9 cellular contexts compared by ENCODE assay signal in the genomic region with DNA sequence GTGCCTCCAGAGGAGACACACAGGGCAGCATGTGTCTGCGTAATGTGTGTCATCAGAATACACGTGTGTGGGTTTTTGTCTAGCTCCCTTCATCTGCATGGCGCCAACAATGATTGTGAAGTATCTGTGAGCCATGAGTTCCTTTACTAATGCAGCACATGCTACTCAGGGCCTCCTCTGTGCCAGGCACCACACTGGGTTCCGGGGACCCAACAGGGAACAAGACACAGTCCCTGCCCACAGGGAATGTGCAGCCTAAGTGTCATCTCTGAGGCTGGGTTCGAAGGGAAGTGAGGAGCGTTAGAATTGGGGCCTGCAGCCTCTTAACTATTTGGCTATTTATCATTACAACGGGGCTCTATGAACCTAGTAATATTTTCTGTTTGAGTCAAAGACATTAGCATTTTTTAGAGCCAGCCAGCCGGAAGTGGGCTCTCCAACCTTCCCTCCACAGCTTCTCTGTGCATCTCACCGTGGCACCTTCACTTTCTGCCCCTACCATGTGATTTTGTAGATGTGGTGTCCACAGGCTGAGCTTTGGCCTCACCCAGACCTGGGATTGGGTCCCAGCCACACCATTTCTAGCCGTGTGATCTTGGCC. TPM values are rescaled to one million over a fixed set of nuclear protein-coding genes. Genes with fewer than 3 reads are reported as not detected.
A peak's percentile ranks its signal among the peaks of the same experiment; 100 is the strongest.
DNase-seq lines count a peak whose midpoint lies in the region; ATAC-seq, FAIRE-seq and TF ChIP-seq lines count a peak whose summit lies in the region.
"Had no signal": no experiment of that assay in that cellular context is flagged by ENCODE, and none has a peak within 500 bp of the region (broad histone marks: within the 10 kb centered on the region; RNA-seq: fewer than 3 reads in every experiment).

No MANE protein-coding gene starts in this region.

- peak overlapping the region; percentile 100 for H3K27ac Mint-ChIP-seq in activated T-helper 2 cell treated with anti-CD3 and anti-CD28 coated beads, Interferon-gamma antibody, Interleukin-2, Interleukin-4, amounts not matched to agents 10 μg/mL and 5 μg/mL and 100 μg/mL, durations not matched to agents 14 hours and 24 hours and 36 hours

- peak; percentile 70 for DNase-seq in NK-92 treated with Interleukin-12 subunit alpha and Interleukin-12 subunit beta, amount 100 ng/mL, for 24 hours (lab: John Stamatoyannopoulos, UW)
- DNase-seq in NK-92 (lab: John Stamatoyannopoulos, UW; ENCODE audit: unreplicated experiment) (no peak), pancreas (no peak), NCI-H2227 (lab: John Stamatoyannopoulos, UW; ENCODE audit: unreplicated experiment) (no peak), hippocampal formation (lab: John Stamatoyannopoulos, UW) (no peak)
- DNase-seq in activated T-helper 2 cell treated with anti-CD3 and anti-CD28 coated beads, Interferon-gamma antibody, Interleukin-2, Interleukin-4, amounts not matched to agents 10 μg/mL and 5 μg/mL and 100 μg/mL, durations not matched to agents 14 hours and 24 hours and 36 hours (ENCODE audit: low spot score): no peak
- no peak for DNase-seq in stimulated activated naive CD8-positive, alpha-beta T cell treated with anti-CD3 and anti-CD28 coated beads, Interleukin-15, Interleukin-2, amounts not matched to agents 100 U/mL and 50 U/mL, for 24 hours

- intact Hi-C loops in activated T-helper 2 cell treated with anti-CD3 and anti-CD28 coated beads, Interferon-gamma antibody, Interleukin-2, Interleukin-4, amounts not matched to agents 10 μg/mL and 5 μg/mL and 100 μg/mL, durations not matched to agents 14 hours and 24 hours and 36 hours (cut with micrococcal nuclease): no loop called here
- intact Hi-C loops in pancreas (cut with DNase I): no loop called here

- H3K27ac ChIP-seq in pancreas: peak overlapping the region in 2 of 4 donors; percentile 23 to 38
- H3K27ac ChIP-seq: 22Rv1 had no signal

- H3K4me1 Mint-ChIP-seq in activated T-helper 2 cell treated with anti-CD3 and anti-CD28 coated beads, Interferon-gamma antibody, Interleukin-2, Interleukin-4, amounts not matched to agents 10 μg/mL and 5 μg/mL and 100 μg/mL, durations not matched to agents 14 hours and 24 hours and 36 hours (ENCODE audit: low read depth): peaks cover 46% of the 10 kb centered on the region

- WGBS in pancreas, 2 donors: 70 to 73% methylated on average over 10 of the region's 10 CpGs

- FAIRE-seq in pancreas (lab: Jason Lieb, UNC): no peak

- no peaks in the 10 kb centered on the region for H3K36me3 Mint-ChIP-seq in activated T-helper 2 cell treated with anti-CD3 and anti-CD28 coated beads, Interferon-gamma antibody, Interleukin-2, Interleukin-4, amounts not matched to agents 10 μg/mL and 5 μg/mL and 100 μg/mL, durations not matched to agents 14 hours and 24 hours and 36 hours (ENCODE audit: low read depth)

- no peak for TF ChIP-seq CTCF in pancreas (IDR thresholded peaks at IDR 0.05)

- H3K27me3 Mint-ChIP-seq in activated T-helper 2 cell treated with anti-CD3 and anti-CD28 coated beads, Interferon-gamma antibody, Interleukin-2, Interleukin-4, amounts not matched to agents 10 μg/mL and 5 μg/mL and 100 μg/mL, durations not matched to agents 14 hours and 24 hours and 36 hours (ENCODE audit: low read depth): no peaks in the 10 kb centered on the region

- H3K36me3 ChIP-seq in pancreas: no peaks in the 10 kb centered on the region

- no peaks in the 10 kb centered on the region for H3K9me3 Mint-ChIP-seq in activated T-helper 2 cell treated with anti-CD3 and anti-CD28 coated beads, Interferon-gamma antibody, Interleukin-2, Interleukin-4, amounts not matched to agents 10 μg/mL and 5 μg/mL and 100 μg/mL, durations not matched to agents 14 hours and 24 hours and 36 hours

- ATAC-seq in HG03175 (IDR thresholded peaks at IDR 0.05; ENCODE audit: unreplicated experiment) (peak; percentile 63), pancreas (no peak)
- peak; percentile 7 for ATAC-seq in stimulated activated naive CD8-positive, alpha-beta T cell treated with anti-CD3 and anti-CD28 coated beads, Interleukin-15, Interleukin-2, amounts not matched to agents 100 U/mL and 50 U/mL, for 24 hours

- no peak overlapping the region for H3K4me3 Mint-ChIP-seq in activated T-helper 2 cell treated with anti-CD3 and anti-CD28 coated beads, Interferon-gamma antibody, Interleukin-2, Interleukin-4, amounts not matched to agents 10 μg/mL and 5 μg/mL and 100 μg/mL, durations not matched to agents 14 hours and 24 hours and 36 hours (ENCODE audit: low read depth)

- H3K4me1 ChIP-seq in pancreas: no peaks in the 10 kb centered on the region

- H3K4me3 ChIP-seq in pancreas: no peak overlapping the region

- H3K27me3 ChIP-seq in pancreas: no peaks in the 10 kb centered on the region

- H3K9me3 ChIP-seq in pancreas: no peaks in the 10 kb centered on the region

RNA-seq across cellular contexts. Expression of gene SRGN, which starts 43.9 kb away (rescaled TPM):
- total RNA-seq in activated T-helper 2 cell treated with anti-CD3 and anti-CD28 coated beads, Interferon-gamma antibody, Interleukin-2, Interleukin-4, amounts not matched to agents 10 μg/mL and 5 μg/mL and 100 μg/mL, durations not matched to agents 14 hours and 24 hours and 36 hours: 1,340 and 1,350 TPM in 2 replicates
- 10 to 100 TPM in 3 of 6 donors, 1 to 10 TPM in 3; 4.1 to 40.0 (median 14.1) TPM for total RNA-seq in pancreas
- polyA plus RNA-seq in pancreas: 10 to 100 TPM in 1 of 2 donors, 1 to 10 TPM in 1; 5.9 to 13.2 TPM

RNA-seq across cellular contexts. Expression of gene KIFBP, which starts 55.4 kb away (rescaled TPM):
- 16.7 and 17.1 TPM in 2 replicates for total RNA-seq in activated T-helper 2 cell treated with anti-CD3 and anti-CD28 coated beads, Interferon-gamma antibody, Interleukin-2, Interleukin-4, amounts not matched to agents 10 μg/mL and 5 μg/mL and 100 μg/mL, durations not matched to agents 14 hours and 24 hours and 36 hours
- 10 to 100 TPM in 1 of 6 donors, 1 to 10 TPM in 5; 5.5 to 10.9 (median 6.5) TPM for total RNA-seq in pancreas
- polyA plus RNA-seq in pancreas: 10 to 100 TPM in 1 of 2 donors, 1 to 10 TPM in 1; 6.7 to 16.4 TPM

Comparison
In these comparisons a context has a peak if more than half of its experiments do, and no peak if none do; other contexts are left out.
1. ATAC-seq: peak in HG03175 (single experiment) and stimulated activated naive CD8-positive, alpha-beta T cell treated with anti-CD3 and anti-CD28 coated beads, Interleukin-15, Interleukin-2, amounts not matched to agents 100 U/mL and 50 U/mL, for 24 hours (single experiment); none in pancreas (0 of 4).
2. RNA of gene SRGN, which starts 43.9 kb away (total RNA-seq): 1,340 to 1,350 TPM in activated T-helper 2 cell treated with anti-CD3 and anti-CD28 coated beads, Interferon-gamma antibody, Interleukin-2, Interleukin-4, amounts not matched to agents 10 μg/mL and 5 μg/mL and 100 μg/mL, durations not matched to agents 14 hours and 24 hours and 36 hours; 4.1 to 40.0 TPM in pancreas; every median in the first group is over 10 times any median in the second.